Comparison of ENCODE assay signal across 8 cellular contexts in genomic region chr3:134754768-134755559, GRCh38. TPM values are rescaled to one million over a fixed set of nuclear protein-coding genes. Genes with fewer than 3 reads are reported as not detected.
A peak's percentile ranks its signal among the peaks of the same experiment; 100 is the strongest.
DNase-seq lines count a peak whose midpoint lies in the region; ATAC-seq, FAIRE-seq and TF ChIP-seq lines count a peak whose summit lies in the region.

No MANE protein-coding gene starts in this region.

- intact Hi-C loops in colonic mucosa (cut with DNase I), result loop anchor here (5.0 kb wide), 1 partner anchor 153 kb away; no protein-coding TSS in a partner anchor
- intact Hi-C loops in mucosa of descending colon (cut with DNase I, micrococcal nuclease), result no loop called here

- H3K36me3 ChIP-seq in OCI-LY3 (replicated peaks; ENCODE audit: low read depth, low read length) (no peaks in the 10 kb centered on the region), colonic mucosa (no peaks in the 10 kb centered on the region), mucosa of descending colon (ENCODE audit: low read depth) (no peaks in the 10 kb centered on the region)

- no peaks in the 10 kb centered on the region for H3K79me2 ChIP-seq in OCI-LY3 (ENCODE audit: low read length)

- no peak overlapping the region for H3K4me2 ChIP-seq in OCI-LY3 (ENCODE audit: low read length)

- peak; percentile 66 for FAIRE-seq in GM12891 (lab: Jason Lieb, UNC)

- H3K9ac ChIP-seq in OCI-LY3 (ENCODE audit: low read length) (no peak overlapping the region), colonic mucosa (ENCODE audit: low read depth in 2 of 2, low read length in 2 of 2) (no peak overlapping the region)

- ATAC-seq in HG02973 (IDR thresholded peaks at IDR 0.05; ENCODE audit: unreplicated experiment), result peak; percentile 81
- ATAC-seq in mucosa of descending colon, result peak; percentile 68
- ATAC-seq in HG02759 (IDR thresholded peaks at IDR 0.05; ENCODE audit: unreplicated experiment), result no peak

- peak; percentile 86 for TF ChIP-seq CTCF in AG09319 (IDR thresholded peaks at IDR 0.05; ENCODE audit: low read depth, low read length)
- TF ChIP-seq CTCF in OCI-LY3 (IDR thresholded peaks at IDR 0.05; ENCODE audit: low read depth, low read length), result peak; percentile 69
- TF ChIP-seq CTCF in colonic mucosa (IDR thresholded peaks at IDR 0.05), result peak; percentile 51
- no peak for TF ChIP-seq CTCF in mucosa of descending colon (IDR thresholded peaks at IDR 0.05)

- TF ChIP-seq POLR2A in GM12891 (IDR thresholded peaks at IDR 0.05; ENCODE audit: low read depth, low read length), result no peak

- H2AFZ ChIP-seq in OCI-LY3 (ENCODE audit: low read depth, low read length), result no peak overlapping the region

- DNase-seq in AG09319 (ENCODE audit: extremely low read depth, low read depth), result peak; percentile 2
- DNase-seq in GM12891 (ENCODE audit: insufficient read length, low spot score), result peak; percentile 48
- peak; percentile 33 for DNase-seq in colonic mucosa
- peak in 2 of 3 donors; percentile 31 to 49 for DNase-seq in mucosa of descending colon
- DNase-seq in GF-D8 (lab: John Stamatoyannopoulos, UW), result no peak

- H3K27me3 ChIP-seq in OCI-LY3 (ENCODE audit: low read depth, low read length) (peaks cover 52% of the 10 kb centered on the region), colonic mucosa (no peaks in the 10 kb centered on the region)

- H3K27ac ChIP-seq in OCI-LY3 (ENCODE audit: low read length), result no peak overlapping the region
- no peak overlapping the region for H3K27ac ChIP-seq in colonic mucosa

- H3K4me3 ChIP-seq in OCI-LY3 (ENCODE audit: low read length) (no peak overlapping the region), colonic mucosa (no peak overlapping the region), mucosa of descending colon (no peak overlapping the region)

- H3K4me1 ChIP-seq in OCI-LY3 (ENCODE audit: low read length), result no peaks in the 10 kb centered on the region
- no peaks in the 10 kb centered on the region for H3K4me1 ChIP-seq in colonic mucosa
- H3K4me1 ChIP-seq in mucosa of descending colon (ENCODE audit: low read depth), result no peaks in the 10 kb centered on the region

- no peaks in the 10 kb centered on the region for H4K20me1 ChIP-seq in OCI-LY3 (ENCODE audit: insufficient read depth, low read length)

- H3K9me3 ChIP-seq in OCI-LY3 (ENCODE audit: insufficient read depth, low read length), result no peaks in the 10 kb centered on the region
- no peaks in the 10 kb centered on the region for H3K9me3 ChIP-seq in colonic mucosa
- H3K9me3 ChIP-seq in mucosa of descending colon, result no peaks in the 10 kb centered on the region

TF ChIP-seq in GM12891, 5 proteins besides CTCF, POLR2A, EP300 and RAD21:
- TF ChIP-seq TAF1 (IDR thresholded peaks at IDR 0.05; ENCODE audit: low read depth, low read length) (no peak), SPI1 (IDR thresholded peaks at IDR 0.05; ENCODE audit: low read depth, low read length) (no peak), POLR2AphosphoS5 (IDR thresholded peaks at IDR 0.05; ENCODE audit: low read depth, low read length) (no peak), POU2F2 (IDR thresholded peaks at IDR 0.05; ENCODE audit: low read depth, low read length) (no peak), PAX5 (IDR thresholded peaks at IDR 0.05; ENCODE audit: insufficient read depth, low read length, severe bottlenecking) (no peak)

RNA-seq across cellular contexts. Expression of gene EPHB1, which starts 40.1 kb away (rescaled TPM):
- 1.8 TPM for polyA plus RNA-seq in GM12891 (2012; ENCODE audit: low read depth, missing spikeins)
- total RNA-seq in colonic mucosa (under 1 TPM; 0.40 to 0.74 TPM), mucosa of descending colon (1 to 10 TPM in 1 of 3 donors, under 1 TPM in 2; 0.31 to 6.9 (median 0.64) TPM)
